ENCODE assay signal across 18 cellular contexts in the genomic region with DNA sequence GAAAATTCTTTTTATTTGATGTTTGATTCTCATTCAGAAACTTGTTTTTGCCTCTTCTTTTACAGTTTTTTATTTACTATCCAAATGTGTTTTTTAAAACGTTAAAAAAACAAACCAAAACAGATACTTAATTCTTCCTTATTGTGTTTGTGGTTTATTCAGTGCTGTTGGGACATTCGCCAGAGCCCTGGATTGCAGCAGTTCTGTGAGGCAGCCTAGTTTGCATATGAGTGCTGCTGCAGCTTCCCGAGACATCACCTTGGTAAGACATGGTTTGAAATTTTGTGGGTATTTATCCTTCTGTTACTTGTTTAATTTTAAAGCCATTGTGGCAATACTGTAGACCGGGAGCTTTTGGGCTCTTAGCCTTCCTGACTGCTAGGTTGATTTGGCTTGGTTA.
DNase-seq lines count a peak whose midpoint lies in the region; ATAC-seq and TF ChIP-seq lines count a peak whose summit lies in the region.
"Had no signal": no experiment of that assay in that cellular context is flagged by ENCODE, and none has a peak within 500 bp of the region (broad histone marks: within the 10 kb centered on the region; RNA-seq: fewer than 3 reads in every experiment).

No MANE protein-coding gene starts in this region.

- no peaks in the 10 kb centered on the region for H3K9me2 ChIP-seq in SU-DHL-6 (replicated peaks; ENCODE audit: insufficient read depth, low read length)

- DNase-seq in NCI-H1694 treated with DMSO at 0.1 percent for 48 hours (lab: John Stamatoyannopoulos, UW) (peak; percentile 18), NCI-H1694 (lab: John Stamatoyannopoulos, UW) (no peak), fibroblast of pulmonary artery (ENCODE audit: low read depth) (peak; percentile 35), progenitor cell of endocrine pancreas (ENCODE audit: low spot score, unreplicated experiment) (no peak), HPDE6-E6E7 (ENCODE audit: extremely low spot score) (no peak)
- no peak for DNase-seq in stimulated activated CD4-positive, alpha-beta T cell treated with anti-CD3 and anti-CD28 coated beads, Interleukin-4, amount 100 ng/mL, for 24 hours
- no peak for DNase-seq in activated CD8-positive, alpha-beta T cell treated with anti-CD3 and anti-CD28 coated beads, Interleukin-2, amount 10 ng/mL, durations not matched to agents 7 days and 5 days
- DNase-seq: 8988T; activated CD4-positive, alpha-beta T cell treated with anti-CD3 and anti-CD28 coated beads for 48 hours; glutamatergic neuron; IMR-90; NCI-H1105; Right ventricle myocardium superior; stimulated activated CD4-positive, alpha-beta T cell treated with anti-CD3 and anti-CD28 coated beads, Interleukin-2, amount 100 ng/mL, for 48 hours; stimulated activated CD8-positive, alpha-beta memory T cell treated with anti-CD3 and anti-CD28 coated beads, Interleukin-4, amount 100 ng/mL, for 48 hours had no signal

- H3K9me3 ChIP-seq in SU-DHL-6 (ENCODE audit: insufficient read depth, low read length), result no peaks in the 10 kb centered on the region
- H3K9me3 ChIP-seq: thoracic aorta had no signal

- no peak overlapping the region for H3K4me3 ChIP-seq in SU-DHL-6 (ENCODE audit: insufficient read depth, low read length, poor library complexity, severe bottlenecking)
- no peak overlapping the region for H3K4me3 ChIP-seq in fibroblast of pulmonary artery (replicated peaks; ENCODE audit: low read depth, low read length)
- H3K4me3 ChIP-seq: thoracic aorta had no signal

- H3K36me3 Mint-ChIP-seq in progenitor cell of endocrine pancreas (ENCODE audit: insufficient read depth), result peaks cover 12% of the 10 kb centered on the region
- H3K36me3 Mint-ChIP-seq in activated CD8-positive, alpha-beta T cell treated with anti-CD3 and anti-CD28 coated beads, Interleukin-2, amount 10 ng/mL, durations not matched to agents 7 days and 5 days (ENCODE audit: low read depth), result peaks cover 18% of the 10 kb centered on the region

- no peak for ATAC-seq in activated CD8-positive, alpha-beta T cell treated with anti-CD3 and anti-CD28 coated beads, Interleukin-2, amount 10 ng/mL, durations not matched to agents 7 days and 5 days

- H3K4me2 ChIP-seq in SU-DHL-6 (ENCODE audit: low read depth, low read length, poor library complexity, severe bottlenecking), result no peak overlapping the region

- H3K27me3 Mint-ChIP-seq in progenitor cell of endocrine pancreas, result no peaks in the 10 kb centered on the region
- H3K27me3 Mint-ChIP-seq in activated CD8-positive, alpha-beta T cell treated with anti-CD3 and anti-CD28 coated beads, Interleukin-2, amount 10 ng/mL, durations not matched to agents 7 days and 5 days (ENCODE audit: low read depth), result no peaks in the 10 kb centered on the region

- H3F3A ChIP-seq in SU-DHL-6 (ENCODE audit: insufficient read depth), result peaks cover 29% of the 10 kb centered on the region; the same call in 1 of the 2 replicates

- peak overlapping the region; percentile 27; the same call in 1 of the 2 replicates for H3K27ac ChIP-seq in SU-DHL-6 (ENCODE audit: low read depth, low read length)
- H3K27ac ChIP-seq: thoracic aorta had no signal

- no peaks in the 10 kb centered on the region for H4K20me1 ChIP-seq in SU-DHL-6 (ENCODE audit: low read depth, low read length)

- no peaks in the 10 kb centered on the region for H3K9me3 Mint-ChIP-seq in progenitor cell of endocrine pancreas (ENCODE audit: low read depth)
- H3K9me3 Mint-ChIP-seq in activated CD8-positive, alpha-beta T cell treated with anti-CD3 and anti-CD28 coated beads, Interleukin-2, amount 10 ng/mL, durations not matched to agents 7 days and 5 days (ENCODE audit: insufficient read depth), result no peaks in the 10 kb centered on the region
- H3K9me3 Mint-ChIP-seq: T-helper 2 cell treated with Interferon-gamma antibody and Interleukin-4, amounts not matched to agents 5 μg/mL and 100 μg/mL, for 36 hours had no signal

- no peaks in the 10 kb centered on the region; the same call in 1 of the 2 replicates for H3K79me2 ChIP-seq in SU-DHL-6 (ENCODE audit: insufficient read depth, low read length)

- H3K4me3 Mint-ChIP-seq in progenitor cell of endocrine pancreas (ENCODE audit: low read depth), result no peak overlapping the region
- no peak overlapping the region for H3K4me3 Mint-ChIP-seq in activated CD8-positive, alpha-beta T cell treated with anti-CD3 and anti-CD28 coated beads, Interleukin-2, amount 10 ng/mL, durations not matched to agents 7 days and 5 days
- H3K4me3 Mint-ChIP-seq: T-helper 2 cell treated with Interferon-gamma antibody and Interleukin-4, amounts not matched to agents 5 μg/mL and 100 μg/mL, for 36 hours had no signal

- POLR2A ChIA-PET in activated CD8-positive, alpha-beta T cell treated with anti-CD3 and anti-CD28 coated beads, Interleukin-2, amount 10 ng/mL, durations not matched to agents 7 days and 5 days (lab: Charles Lee), result no interaction called here

- TF ChIP-seq CTCF in SU-DHL-6 (IDR thresholded peaks at IDR 0.05; ENCODE audit: insufficient read depth, low read length, poor library complexity, severe bottlenecking), result no peak
- no peak for TF ChIP-seq CTCF in fibroblast of pulmonary artery (IDR thresholded peaks at IDR 0.05; ENCODE audit: low read length, missing control alignments)
- TF ChIP-seq CTCF in progenitor cell of endocrine pancreas (IDR thresholded peaks at IDR 0.05; ENCODE audit: unreplicated experiment), result no peak

- H3K4me1 Mint-ChIP-seq in progenitor cell of endocrine pancreas (ENCODE audit: low read depth), result peaks cover 17% of the 10 kb centered on the region
- H3K4me1 Mint-ChIP-seq in activated CD8-positive, alpha-beta T cell treated with anti-CD3 and anti-CD28 coated beads, Interleukin-2, amount 10 ng/mL, durations not matched to agents 7 days and 5 days (ENCODE audit: low read depth), result peaks cover 19% of the 10 kb centered on the region

- H2AFZ ChIP-seq in SU-DHL-6 (ENCODE audit: low read depth, low read length, severe bottlenecking), result no peak overlapping the region

- no peaks in the 10 kb centered on the region for H3K27me3 ChIP-seq in SU-DHL-6 (ENCODE audit: low read length)

- peak overlapping the region; percentile 4 for H3K27ac Mint-ChIP-seq in progenitor cell of endocrine pancreas
- no peak overlapping the region for H3K27ac Mint-ChIP-seq in activated CD8-positive, alpha-beta T cell treated with anti-CD3 and anti-CD28 coated beads, Interleukin-2, amount 10 ng/mL, durations not matched to agents 7 days and 5 days
- H3K27ac Mint-ChIP-seq: T-helper 2 cell treated with Interferon-gamma antibody and Interleukin-4, amounts not matched to agents 5 μg/mL and 100 μg/mL, for 36 hours had no signal

- peaks cover 13% of the 10 kb centered on the region for H3K36me3 ChIP-seq in SU-DHL-6 (ENCODE audit: low read length)

- CTCF ChIA-PET in activated CD8-positive, alpha-beta T cell treated with anti-CD3 and anti-CD28 coated beads, Interleukin-2, amount 10 ng/mL, durations not matched to agents 7 days and 5 days (lab: Charles Lee), result interaction anchor here (1.2 kb wide), 1 partner anchor 164 kb away, joined by 4 read pairs; no protein-coding TSS in a partner anchor

- no peak overlapping the region for H3K9ac ChIP-seq in SU-DHL-6 (ENCODE audit: low read length)

Comparison
In these comparisons a context has a peak if more than half of its experiments do, and no peak if none do; other contexts are left out.
1. DNase-seq: peak in NCI-H1694 treated with DMSO at 0.1 percent for 48 hours (single experiment) and fibroblast of pulmonary artery (single experiment); none in NCI-H1694 (single experiment), progenitor cell of endocrine pancreas (single experiment), stimulated activated CD4-positive, alpha-beta T cell treated with anti-CD3 and anti-CD28 coated beads, Interleukin-4, amount 100 ng/mL, for 24 hours (single experiment), activated CD8-positive, alpha-beta T cell treated with anti-CD3 and anti-CD28 coated beads, Interleukin-2, amount 10 ng/mL, durations not matched to agents 7 days and 5 days (single experiment) and HPDE6-E6E7 (single experiment).